ENCODE assay signal across 29 cellular contexts in genomic region chr1:22287946-22288520, GRCh38.
DNase-seq lines count a peak whose midpoint lies in the region; ATAC-seq and TF ChIP-seq lines count a peak whose summit lies in the region.
"Had no signal": no experiment of that assay in that cellular context is flagged by ENCODE, and none has a peak within 500 bp of the region (broad histone marks: within the 10 kb centered on the region; RNA-seq: fewer than 3 reads in every experiment).

No MANE protein-coding gene starts in this region.

- intact Hi-C loops in vagina (cut with DNase I), result no loop called here
- intact Hi-C loops in Calu3 (cut with micrococcal nuclease; ENCODE audit: unreplicated experiment), result no loop called here

- H3K27ac ChIP-seq in SK-N-SH (ENCODE audit: low read depth in 2 of 2, low read length in 1 of 2) (no peak overlapping the region), endodermal cell (ENCODE audit: low read depth, low read length) (no peak overlapping the region), vagina (no peak overlapping the region)
- H3K27ac ChIP-seq: 22Rv1, gastrocnemius medialis, HL-60, KMS-11, right atrium auricular region, thoracic aorta had no signal

- H3K9me3 ChIP-seq in SK-N-SH, result no peaks in the 10 kb centered on the region
- no peaks in the 10 kb centered on the region for H3K9me3 ChIP-seq in endodermal cell (ENCODE audit: control insufficient read depth, low read length)
- H3K9me3 ChIP-seq in vagina, result no peaks in the 10 kb centered on the region
- H3K9me3 ChIP-seq: gastrocnemius medialis, right atrium auricular region, thoracic aorta had no signal

- H3K9me2 ChIP-seq in SK-N-SH, result no peaks in the 10 kb centered on the region

- no peaks in the 10 kb centered on the region for H3F3A ChIP-seq in SK-N-SH (replicated peaks; ENCODE audit: insufficient read depth)

- no peak for TF ChIP-seq POLR2A in vagina (IDR thresholded peaks at IDR 0.05)

- H4K20me1 ChIP-seq in SK-N-SH (ENCODE audit: insufficient read depth), result no peaks in the 10 kb centered on the region

- H3K27me3 ChIP-seq in SK-N-SH (ENCODE audit: insufficient read depth), result 0 out of 2 replicates have a peak, but pooled peaks cover 15% of the 10 kb centered on the region
- no peaks in the 10 kb centered on the region for H3K27me3 ChIP-seq in endodermal cell (ENCODE audit: control insufficient read depth, insufficient read depth, low read length, poor library complexity, severe bottlenecking)
- no peaks in the 10 kb centered on the region for H3K27me3 ChIP-seq in vagina
- H3K27me3 ChIP-seq: right atrium auricular region had no signal

- no peak overlapping the region for H2AFZ ChIP-seq in SK-N-SH (ENCODE audit: low read depth)

- H3K4me3 Mint-ChIP-seq in endodermal cell (no peak overlapping the region), Calu3 (ENCODE audit: low read depth, unreplicated experiment) (no peak overlapping the region), type B pancreatic cell (no peak overlapping the region)

- no peaks in the 10 kb centered on the region for H3K36me3 ChIP-seq in SK-N-SH (replicated peaks in 1 of 2; ENCODE audit: control insufficient read depth in 1 of 2, insufficient read depth in 2 of 2, low read length in 1 of 2)
- H3K36me3 ChIP-seq in endodermal cell (ENCODE audit: control insufficient read depth, insufficient read depth, low read length), result no peaks in the 10 kb centered on the region
- no peaks in the 10 kb centered on the region for H3K36me3 ChIP-seq in vagina
- H3K36me3 ChIP-seq: gastrocnemius medialis, right atrium auricular region, thoracic aorta had no signal

- H3K4me2 ChIP-seq in SK-N-SH, result no peak overlapping the region
- H3K4me2 ChIP-seq: KMS-11 had no signal

- CTCF ChIA-PET in SK-N-SH (lab: Yijun Ruan, JAX), result no interaction called here
- CTCF ChIA-PET in Calu3 (lab: Charles Lee), result no interaction called here

- TF ChIP-seq EP300 in SK-N-SH (IDR thresholded peaks at IDR 0.05; ENCODE audit: borderline replicate concordance in 1 of 2, low read depth in 1 of 2, low read length in 1 of 2), result no peak

- H3K4me3 ChIP-seq in SK-N-SH (ENCODE audit: low read depth in 2 of 2, low read length in 1 of 2), result no peak overlapping the region
- no peak overlapping the region for H3K4me3 ChIP-seq in endodermal cell (ENCODE audit: low read length)
- H3K4me3 ChIP-seq in vagina, result no peak overlapping the region
- H3K4me3 ChIP-seq: gastrocnemius medialis, right atrium auricular region, thoracic aorta had no signal

- no TSS peak for BruUV-seq in Calu3 (replicated peaks; lab: Mats Ljungman, UMichigan)

- H3K4me1 Mint-ChIP-seq in endodermal cell, result no peaks in the 10 kb centered on the region
- no peaks in the 10 kb centered on the region for H3K4me1 Mint-ChIP-seq in Calu3 (ENCODE audit: low read depth, unreplicated experiment)
- peaks cover 21% of the 10 kb centered on the region for H3K4me1 Mint-ChIP-seq in type B pancreatic cell (ENCODE audit: unreplicated experiment)

- H3K27me3 Mint-ChIP-seq in endodermal cell (ENCODE audit: insufficient read depth) (peaks cover 2% of the 10 kb centered on the region), Calu3 (ENCODE audit: unreplicated experiment) (peaks cover 21% of the 10 kb centered on the region), type B pancreatic cell (peaks cover 3% of the 10 kb centered on the region)

- H3K4me1 ChIP-seq in SK-N-SH (ENCODE audit: control insufficient read depth in 1 of 2, insufficient read depth in 2 of 2, low read depth in 1 of 2, low read length in 1 of 2) (peaks cover 0 to 5% of the 10 kb centered on the region in 2 experiments; a peak in 1 of 4 replicates), endodermal cell (ENCODE audit: control insufficient read depth, insufficient read depth, low read length) (peaks cover 4% of the 10 kb centered on the region), vagina (no peaks in the 10 kb centered on the region)
- H3K4me1 ChIP-seq: gastrocnemius medialis, right atrium auricular region had no signal

- no peak overlapping the region for H3K9ac ChIP-seq in SK-N-SH
- H3K9ac ChIP-seq in endodermal cell (ENCODE audit: extremely low read depth, low read length, poor library complexity, severe bottlenecking), result no peak overlapping the region
- H3K9ac ChIP-seq: KMS-11 had no signal

- no peaks in the 10 kb centered on the region for H3K79me2 ChIP-seq in SK-N-SH (ENCODE audit: insufficient read depth)

- H3K9me3 Mint-ChIP-seq in endodermal cell (no peaks in the 10 kb centered on the region), Calu3 (ENCODE audit: low read depth, unreplicated experiment) (no peaks in the 10 kb centered on the region), type B pancreatic cell (peaks cover 5% of the 10 kb centered on the region)

- TF ChIP-seq CTCF in SK-N-SH (IDR thresholded peaks at IDR 0.05) (no peak), endodermal cell (conservative IDR thresholded peaks at IDR 0.05) (no peak), vagina (IDR thresholded peaks at IDR 0.05) (no peak), Calu3 (IDR thresholded peaks at IDR 0.05; ENCODE audit: unreplicated experiment) (no peak), type B pancreatic cell (conservative IDR thresholded peaks at IDR 0.05) (no peak)

- DNase-seq in SK-N-SH (peak; percentile 17), endodermal cell (peak; percentile 59), mesenteric fat pad (ENCODE audit: low spot score) (peak; percentile 60), vagina (ENCODE audit: extremely low spot score in 2 of 2) (peak; percentile 61 to 62), Calu3 (no peak), NCI-H82 (lab: John Stamatoyannopoulos, UW) (no peak), type B pancreatic cell (ENCODE audit: extremely low spot score, unreplicated experiment) (no peak)
- DNase-seq: activated CD4-positive, alpha-beta T cell treated with anti-CD3 and anti-CD28 coated beads for 48 hours; activated T-cell treated with anti-CD3 and anti-CD28 coated beads, Interleukin-2, amount 50 U/mL, for 48 hours; COR-L47; DMS79 treated with DMSO at 0.1 percent for 48 hours; gastrocnemius medialis; GF-D8; HCEC 1CT; left cardiac atrium; MM.1S; NCI-H1417; NCI-H2029 treated with DMSO at 0.1 percent for 48 hours; NCI-H2227 treated with DMSO at 0.1 percent for 48 hours; stimulated activated CD4-positive, alpha-beta T cell treated with anti-CD3 and anti-CD28 coated beads, Interleukin-1b, Interleukin-23, amount 100 ng/mL, for 48 hours; stimulated activated naive CD8-positive, alpha-beta T cell treated with anti-CD3 and anti-CD28 coated beads, Interleukin-15, Interleukin-2, amounts not matched to agents 100 U/mL and 50 U/mL, for 24 hours; T-helper 9 cell had no signal

- WGBS in SK-N-SH (ENCODE audit: low lambda C conversion rate), result 63% methylated on average over 13 of the region's 15 CpGs
- 74 to 75% methylated on average over 12 to 15 of the region's 15 CpGs for WGBS in endodermal cell (ENCODE audit: insufficient coverage in 1 of 2, insufficient read length in 1 of 2), 2 experiments

- H3K36me3 Mint-ChIP-seq in endodermal cell (ENCODE audit: low read depth) (no peaks in the 10 kb centered on the region), Calu3 (ENCODE audit: insufficient read depth, unreplicated experiment) (no peaks in the 10 kb centered on the region), type B pancreatic cell (peaks cover 4% of the 10 kb centered on the region)

- H3K27ac Mint-ChIP-seq in endodermal cell (no peak overlapping the region), Calu3 (ENCODE audit: unreplicated experiment) (no peak overlapping the region), type B pancreatic cell (no peak overlapping the region)

- TF ChIP-seq RAD21 in SK-N-SH (IDR thresholded peaks at IDR 0.05; ENCODE audit: low read length), result no peak

- no peak for ATAC-seq in SK-N-SH treated with all-trans-retinoic acid at 6 μM for 48 hours
- ATAC-seq: gastrocnemius medialis, left cardiac atrium, Right ventricle myocardium inferior had no signal

- POLR2A ChIA-PET in SK-N-SH (lab: Yijun Ruan, JAX), result no interaction called here

TF ChIP-seq in SK-N-SH, 30 proteins besides CTCF, POLR2A, EP300 and RAD21:
- TF ChIP-seq NRF1 (IDR thresholded peaks at IDR 0.05; ENCODE audit: low read depth, low read length) (no peak), TCF12 (IDR thresholded peaks at IDR 0.05) (no peak), FOSL2 (IDR thresholded peaks at IDR 0.05; ENCODE audit: borderline replicate concordance, low read depth) (no peak), ZBTB33 (IDR thresholded peaks at IDR 0.05; ENCODE audit: borderline replicate concordance, low read depth) (no peak)
TF ChIP-seq in SK-N-SH: peak in this region for 0.

TF ChIP-seq in SK-N-SH treated with all-trans-retinoic acid at 6 μM for 48 hours, 23 proteins besides CTCF, POLR2A, EP300 and RAD21 (continues in another document):
- TF ChIP-seq ZC3H10 (CRISPR knock-in tag; IDR thresholded peaks at IDR 0.05) (no peak), CSRNP3 (CRISPR knock-in tag; IDR thresholded peaks at IDR 0.05) (no peak), OSR1 (CRISPR knock-in tag; IDR thresholded peaks at IDR 0.05) (no peak), CREB5 (CRISPR knock-in tag; IDR thresholded peaks at IDR 0.05; ENCODE audit: low read depth) (no peak), ISL1 (CRISPR knock-in tag; IDR thresholded peaks at IDR 0.05) (no peak), SNAI2 (CRISPR knock-in tag; IDR thresholded peaks at IDR 0.05) (no peak), RARB (CRISPR knock-in tag; IDR thresholded peaks at IDR 0.05) (no peak), ARNTL (CRISPR knock-in tag; IDR thresholded peaks at IDR 0.05; ENCODE audit: borderline replicate concordance, low read depth) (no peak), ZNF70 (CRISPR knock-in tag; IDR thresholded peaks at IDR 0.05) (no peak)

Comparison
In these comparisons a context has a peak if more than half of its experiments do, and no peak if none do; other contexts are left out.
1. DNase-seq: peak in SK-N-SH (single experiment), endodermal cell (single experiment), mesenteric fat pad (single experiment) and vagina (2 of 2); none in Calu3 (single experiment), NCI-H82 (single experiment) and type B pancreatic cell (single experiment).